ENCODE assay signal across 1 cellular context in genomic region chr19:55606817-55607216, GRCh38.
TF ChIP-seq lines count a peak whose summit lies in the region.

No MANE protein-coding gene starts in this region.

TF ChIP-seq in SK-N-SH treated with all-trans-retinoic acid at 6 μM for 48 hours, 23 proteins besides CTCF, POLR2A, EP300 and RAD21 (continued from another document):
- no peak for TF ChIP-seq CSRNP3 (CRISPR knock-in tag; IDR thresholded peaks at IDR 0.05)
